In the genomic region with DNA sequence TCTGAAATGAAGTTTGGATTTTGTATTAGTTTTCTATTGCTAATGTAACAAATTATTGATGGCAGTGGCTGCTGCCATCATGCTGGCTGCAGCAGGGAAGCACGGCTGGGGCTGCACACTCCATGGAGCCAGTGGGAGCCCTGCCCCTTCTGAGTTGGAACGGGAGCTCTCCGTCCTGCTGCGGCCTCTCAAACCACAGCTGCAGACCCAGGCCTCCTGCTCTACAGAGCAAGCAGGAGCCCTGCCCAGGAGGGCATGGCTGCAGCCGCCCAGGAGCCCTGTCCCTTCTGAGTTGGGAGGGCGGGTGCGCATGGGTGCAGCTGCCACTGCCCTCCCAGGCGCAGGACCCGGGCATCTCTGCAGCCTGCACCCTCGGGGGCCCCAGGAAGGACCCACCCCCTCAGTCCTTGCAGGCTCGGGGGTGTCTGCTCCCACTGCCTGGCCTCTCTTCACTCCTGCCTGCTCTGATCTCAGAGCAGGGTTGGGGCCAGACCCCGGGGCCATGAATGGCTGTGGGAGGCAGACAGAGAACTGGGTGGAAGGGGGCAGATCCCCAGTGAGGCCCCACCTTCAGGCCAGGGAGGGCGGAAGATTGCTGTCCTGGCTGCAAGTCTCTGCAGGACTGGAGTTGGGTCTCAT, we compare ENCODE assay signal across 31 cellular contexts.
"Had no signal": no experiment of that assay in that cellular context is flagged by ENCODE, and none has a peak within 500 bp of the region (broad histone marks: within the 10 kb centered on the region; RNA-seq: fewer than 3 reads in every experiment).

No MANE protein-coding gene starts in this region.

- H3K4me3 ChIP-seq: body of pancreas, esophagus muscularis mucosa, gastroesophageal sphincter had no signal

- ATAC-seq: activated CD4-positive, CD25-positive, alpha-beta regulatory T cell treated with anti-CD3 and anti-CD28 coated beads, Interleukin-2, amount 50 U/mL, for 24 hours; activated CD8-positive, alpha-beta T cell treated with anti-CD3 and anti-CD28 coated beads for 36 hours; activated T-cell treated with anti-CD3 and anti-CD28 coated beads, Interleukin-2, amount 50 U/mL, for 4 hours; activated T-helper 17 cell treated with anti-CD3 and anti-CD28 coated beads, Interleukin-2, amount 50 U/mL, for 72 hours; body of pancreas; effector memory CD8-positive, alpha-beta T cell; foreskin keratinocyte; gastroesophageal sphincter; T-helper 17 cell had no signal

- DNase-seq: activated B cell treated with CpG ODN at 0.5 μM for 24 hours; activated CD4-positive, alpha-beta T cell treated with anti-CD3 and anti-CD28 coated beads for 48 hours; activated CD4-positive, alpha-beta T cell treated with anti-CD3 and anti-CD28 coated beads, Interleukin-2, amount 50 U/mL, for 1 hour; activated CD4-positive, alpha-beta T cell treated with anti-CD3 and anti-CD28 coated beads, Interleukin-2, amount 50 U/mL, for 48 hours; activated CD8-positive, alpha-beta memory T cell treated with anti-CD3 and anti-CD28 coated beads for 24 hours; activated CD8-positive, alpha-beta T cell treated with anti-CD3 and anti-CD28 coated beads for 36 hours; activated effector memory CD4-positive, alpha-beta T cell treated with Interleukin-2 at 50 U/mL for 16 hours; activated gamma-delta T cell treated with Interleukin-2 at 50 U/mL for 16 hours; activated naive CD4-positive, alpha-beta T cell treated with anti-CD3 and anti-CD28 coated beads, Interleukin-2, amount 50 U/mL, for 16 hours; activated naive CD4-positive, alpha-beta T cell treated with Interleukin-2 at 50 U/mL for 16 hours; activated T-cell treated with anti-CD3 and anti-CD28 coated beads, Interleukin-2, amount 50 U/mL, for 4 hours; amniotic stem cell; anterior cingulate cortex; body of pancreas; caudate nucleus; cortex of kidney; effector CD4-positive, alpha-beta T cell; effector memory CD8-positive, alpha-beta T cell; erythroblast; foreskin keratinocyte; T-helper 1 cell; T-helper 17 cell; T1000; WERI-Rb-1 had no signal

- H3K27me3 ChIP-seq: body of pancreas, gastroesophageal sphincter had no signal

- H3K4me1 ChIP-seq: body of pancreas, esophagus muscularis mucosa, foreskin keratinocyte, gastroesophageal sphincter had no signal

- H3K9me3 ChIP-seq: body of pancreas had no signal

- H3K27ac ChIP-seq: body of pancreas, esophagus muscularis mucosa, foreskin keratinocyte, gastroesophageal sphincter, WERI-Rb-1 had no signal

- H3K27ac Mint-ChIP-seq: activated B cell treated with CpG ODN at 0.5 μM for 24 hours; activated CD8-positive, alpha-beta T cell treated with anti-CD3 and anti-CD28 coated beads for 36 hours; activated naive CD8-positive, alpha-beta T cell; activated T-helper 17 cell treated with anti-CD3 and anti-CD28 coated beads, Interleukin-2, amount 50 U/mL, for 72 hours; effector memory CD8-positive, alpha-beta T cell; T-helper 17 cell; T-helper 2 cell treated with Interferon-gamma antibody and Interleukin-4, amounts not matched to agents 5 μg/mL and 100 μg/mL, for 36 hours had no signal

- FAIRE-seq: colon had no signal

- H3K36me3 ChIP-seq: esophagus muscularis mucosa, gastroesophageal sphincter, WERI-Rb-1 had no signal

- H3K4me3 Mint-ChIP-seq: activated B cell treated with CpG ODN at 0.5 μM for 24 hours; activated CD8-positive, alpha-beta T cell treated with anti-CD3 and anti-CD28 coated beads for 36 hours; activated naive CD8-positive, alpha-beta T cell; activated T-cell treated with anti-CD3 and anti-CD28 coated beads, Interleukin-2, amount 50 U/mL, for 4 hours; activated T-helper 17 cell treated with anti-CD3 and anti-CD28 coated beads, Interleukin-2, amount 50 U/mL, for 72 hours; effector memory CD8-positive, alpha-beta T cell; T-helper 17 cell; T-helper 2 cell treated with Interferon-gamma antibody and Interleukin-4, amounts not matched to agents 5 μg/mL and 100 μg/mL, for 36 hours had no signal

- H3K4me1 Mint-ChIP-seq: activated B cell treated with CpG ODN at 0.5 μM for 24 hours; activated T-helper 17 cell treated with anti-CD3 and anti-CD28 coated beads, Interleukin-2, amount 50 U/mL, for 72 hours had no signal
